Comparison of ENCODE assay signal across 8 cellular contexts in the genomic region with DNA sequence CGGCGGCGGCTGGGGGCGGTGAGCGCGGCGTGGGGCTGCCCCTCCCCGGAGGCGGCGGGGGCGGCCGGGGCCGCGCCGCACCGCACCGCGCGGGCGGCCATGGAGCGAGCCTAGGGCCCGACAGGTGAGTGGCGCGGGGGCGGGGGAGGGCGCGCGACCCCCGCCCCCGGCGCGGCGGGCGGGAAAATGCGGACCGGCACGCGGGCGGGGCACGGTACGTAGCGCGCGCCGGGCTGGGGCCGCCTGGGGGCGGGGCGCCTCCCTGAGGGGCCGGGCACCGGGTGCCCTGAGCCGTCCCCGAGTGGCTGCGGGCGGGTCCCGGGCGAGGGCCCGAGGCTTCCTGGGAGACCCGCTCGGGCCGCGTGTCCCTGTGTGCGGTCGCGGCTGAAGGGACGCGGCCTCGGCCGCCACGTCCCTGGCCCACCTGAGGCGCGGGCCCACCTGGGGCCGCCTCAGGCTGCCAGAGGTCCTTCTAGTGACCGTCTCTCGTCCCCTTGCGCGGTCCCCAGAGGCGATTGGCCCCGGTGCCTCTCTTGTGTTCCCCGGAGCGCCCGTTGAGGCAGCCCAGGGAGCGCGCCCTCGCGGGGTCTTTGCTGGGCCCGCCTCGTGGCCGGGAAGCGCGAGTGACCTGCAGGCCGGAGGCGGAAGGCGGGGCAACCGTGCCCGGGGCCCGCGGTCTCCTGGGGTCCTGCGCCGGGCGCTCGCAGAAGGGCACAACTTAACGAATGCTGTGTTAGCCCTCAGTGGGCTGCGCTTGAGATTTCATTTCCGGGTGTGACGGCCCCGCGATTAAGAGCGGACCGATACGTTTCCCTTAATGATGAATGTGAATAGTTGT. TPM values are rescaled to one million over a fixed set of nuclear protein-coding genes. Genes with fewer than 3 reads are reported as not detected.
DNase-seq lines count a peak whose midpoint lies in the region; ATAC-seq and TF ChIP-seq lines count a peak whose summit lies in the region.

No MANE protein-coding gene starts in this region.

- H3K4me3 ChIP-seq in coronary artery (peak overlapping the region; percentile 90), lower leg skin (ENCODE audit: low read depth, poor library complexity, severe bottlenecking) (peak overlapping the region; percentile 94)

- ATAC-seq in GM18909 (IDR thresholded peaks at IDR 0.05; ENCODE audit: poor library complexity, unreplicated experiment) (peak; percentile 80), HG03135 (IDR thresholded peaks at IDR 0.05; ENCODE audit: unreplicated experiment) (peak; percentile 72)

- H3K4me1 Mint-ChIP-seq in activated CD4-positive, alpha-beta T cell treated with anti-CD3 and anti-CD28 coated beads, Interleukin-2, amount 10 ng/mL, durations not matched to agents 24 days and 14 days: peaks cover 44% of the 10 kb centered on the region

- TF ChIP-seq POLR2A in lower leg skin (IDR thresholded peaks at IDR 0.05): no peak

- H3K9me3 Mint-ChIP-seq in activated CD4-positive, alpha-beta T cell treated with anti-CD3 and anti-CD28 coated beads, Interleukin-2, amount 10 ng/mL, durations not matched to agents 24 days and 14 days: no peaks in the 10 kb centered on the region

- peak overlapping the region; percentile 89 for H3K4me3 Mint-ChIP-seq in activated CD4-positive, alpha-beta T cell treated with anti-CD3 and anti-CD28 coated beads, Interleukin-2, amount 10 ng/mL, durations not matched to agents 24 days and 14 days

- TF ChIP-seq CTCF in coronary artery (IDR thresholded peaks at IDR 0.05): no peak
- TF ChIP-seq CTCF in lower leg skin (IDR thresholded peaks at IDR 0.05): no peak

- DNase-seq in AG20443 (ENCODE audit: low spot score) (peak; percentile 82), NCI-H345 treated with DMSO at 0.1 percent for 48 hours (lab: John Stamatoyannopoulos, UW; ENCODE audit: unreplicated experiment) (peak; percentile 47), coronary artery (ENCODE audit: low spot score) (peak; percentile 80), lower leg skin (ENCODE audit: low spot score in 2 of 2) (peak; percentile 52 to 91)
- peak; percentile 93 for DNase-seq in activated CD4-positive, alpha-beta T cell treated with anti-CD3 and anti-CD28 coated beads, Interleukin-2, amount 10 ng/mL, durations not matched to agents 24 days and 14 days
- DNase-seq in stimulated activated CD4-positive, alpha-beta T cell treated with anti-CD3 and anti-CD28 coated beads, TNF-alpha, amount 100 ng/mL, for 1 hour (ENCODE audit: low read depth in 3 of 3, low spot score in 1 of 3): peak; percentile 16 to 60 (median 55)

- 0% methylated on average over 15 to 78 of the region's 110 CpGs for WGBS in lower leg skin, 2 donors

- peak overlapping the region; percentile 86 for H3K27ac Mint-ChIP-seq in activated CD4-positive, alpha-beta T cell treated with anti-CD3 and anti-CD28 coated beads, Interleukin-2, amount 10 ng/mL, durations not matched to agents 24 days and 14 days

- peak overlapping the region; percentile 79 to 91 for H3K27ac ChIP-seq in coronary artery

- intact Hi-C loops in activated CD4-positive, alpha-beta T cell treated with anti-CD3 and anti-CD28 coated beads, Interleukin-2, amount 10 ng/mL, durations not matched to agents 24 days and 14 days (cut with micrococcal nuclease): loop anchor here (1.0 to 5.0 kb wide), 7 partner anchors 8 to 341 kb away; a partner anchor contains a TSS
- intact Hi-C loops in lower leg skin (cut with DNase I; ENCODE audit: low total_unique reads): no loop called here

- peaks cover 15% of the 10 kb centered on the region for H3K27me3 Mint-ChIP-seq in activated CD4-positive, alpha-beta T cell treated with anti-CD3 and anti-CD28 coated beads, Interleukin-2, amount 10 ng/mL, durations not matched to agents 24 days and 14 days

- peaks cover 1% of the 10 kb centered on the region for H3K36me3 Mint-ChIP-seq in activated CD4-positive, alpha-beta T cell treated with anti-CD3 and anti-CD28 coated beads, Interleukin-2, amount 10 ng/mL, durations not matched to agents 24 days and 14 days (ENCODE audit: low read depth)

RNA-seq across cellular contexts. Expression of a gene that starts 0.5 kb away (rescaled TPM):
- total RNA-seq in activated CD4-positive, alpha-beta T cell treated with anti-CD3 and anti-CD28 coated beads, Interleukin-2, amount 10 ng/mL, durations not matched to agents 24 days and 14 days: 40.4 and 45.2 TPM in 2 replicates
- 10 to 100 TPM; 16.7 to 25.2 (median 20.3) TPM for total RNA-seq in lower leg skin

RNA-seq across cellular contexts. Expression of a gene that starts 55.7 kb away (rescaled TPM):
- total RNA-seq in activated CD4-positive, alpha-beta T cell treated with anti-CD3 and anti-CD28 coated beads, Interleukin-2, amount 10 ng/mL, durations not matched to agents 24 days and 14 days: 41.6 and 44.3 TPM in 2 replicates
- total RNA-seq in lower leg skin: 10 to 100 TPM; 27.0 to 55.8 (median 48.2) TPM

Comparison
In these comparisons a context has a peak if more than half of its experiments do, and no peak if none do; other contexts are left out.
1. Peak in every context shown above with its lines: DNase-seq, ATAC-seq, H3K4me3 ChIP-seq and H3K27ac ChIP-seq.